In genomic region chr9:108052431-108053080, GRCh38 we compare ENCODE assay signal across 27 cellular contexts.
A peak's percentile ranks its signal among the peaks of the same experiment; 100 is the strongest.
DNase-seq lines count a peak whose midpoint lies in the region; ATAC-seq and TF ChIP-seq lines count a peak whose summit lies in the region.
"Had no signal": no experiment of that assay in that cellular context is flagged by ENCODE, and none has a peak within 500 bp of the region (broad histone marks: within the 10 kb centered on the region; RNA-seq: fewer than 3 reads in every experiment).

No MANE protein-coding gene starts in this region.

- DNase-seq in A172 (ENCODE audit: low spot score) (peak; percentile 36), H7 (peak; percentile 42), WTC11 (ENCODE audit: low spot score) (no peak), kidney tubule cell (ENCODE audit: low spot score) (peak; percentile 26), SKM-1 treated with dmso at 0.1 percent for 144 hours (lab: John Stamatoyannopoulos, UW; ENCODE audit: unreplicated experiment) (no peak), CD1c-positive myeloid dendritic cell (ENCODE audit: extremely low spot score) (no peak)
- no peak for DNase-seq in activated naive CD4-positive, alpha-beta T cell (lab: John Stamatoyannopoulos, UW)
- no peak for DNase-seq in stimulated activated effector memory CD8-positive, alpha-beta T cell treated with anti-CD3 and anti-CD28 coated beads, Interleukin-12 subunit alpha, Interleukin-12 subunit beta, amount 100 ng/mL, for 72 hours (ENCODE audit: low spot score in 2 of 2)
- DNase-seq: activated CD4-positive, alpha-beta T cell treated with anti-CD3 and anti-CD28 coated beads for 36 hours; activated naive CD4-positive, alpha-beta T cell treated with anti-CD3 and anti-CD28 coated beads, Interleukin-2, amount 10 ng/mL, durations not matched to agents 7 days and 5 days; activated T-cell treated with anti-CD3 and anti-CD28 coated beads, Interleukin-2, amount 50 U/mL, for 4 hours; cerebellar nuclear complex; kidney glomerular epithelial cell; NCI-H146; NCI-H446; NCI-H774; posterior cingulate gyrus; right cardiac atrium; SK-N-SH; stimulated activated CD4-positive, alpha-beta T cell treated with anti-CD3 and anti-CD28 coated beads, Interleukin-12 subunit alpha, Interleukin-12 subunit beta, amount 100 ng/mL, for 4 hours; stimulated activated CD4-positive, alpha-beta T cell treated with anti-CD3 and anti-CD28 coated beads, Interleukin-4, amount 100 ng/mL, for 24 hours; stimulated activated naive B cell treated with anti-CD40 and anti-IgM and Interleukin-4, amounts not matched to agents 10 μg/mL and 1 μg/mL and 100 μg/mL, for 72 hours; T-helper 2 cell had no signal

- H3K27ac Mint-ChIP-seq in WTC11 = no peak overlapping the region
- no peak overlapping the region for H3K27ac Mint-ChIP-seq in stimulated activated effector memory CD8-positive, alpha-beta T cell treated with anti-CD3 and anti-CD28 coated beads, Interleukin-12 subunit alpha, Interleukin-12 subunit beta, amount 100 ng/mL, for 72 hours
- H3K27ac Mint-ChIP-seq: activated CD4-positive, alpha-beta T cell treated with anti-CD3 and anti-CD28 coated beads for 36 hours; activated naive CD4-positive, alpha-beta T cell treated with anti-CD3 and anti-CD28 coated beads, Interleukin-2, amount 10 ng/mL, durations not matched to agents 7 days and 5 days; B cell; stimulated activated naive B cell treated with anti-CD40 and anti-IgM and Interleukin-4, amounts not matched to agents 10 μg/mL and 1 μg/mL and 100 μg/mL, for 72 hours had no signal

- peaks cover 21% of the 10 kb centered on the region for H3K27me3 Mint-ChIP-seq in WTC11 (ENCODE audit: low read depth)
- H3K27me3 Mint-ChIP-seq: activated naive CD4-positive, alpha-beta T cell treated with anti-CD3 and anti-CD28 coated beads, Interleukin-2, amount 10 ng/mL, durations not matched to agents 7 days and 5 days; brain had no signal

- H3K4me3 Mint-ChIP-seq in WTC11 = no peak overlapping the region
- H3K4me3 Mint-ChIP-seq in stimulated activated effector memory CD8-positive, alpha-beta T cell treated with anti-CD3 and anti-CD28 coated beads, Interleukin-12 subunit alpha, Interleukin-12 subunit beta, amount 100 ng/mL, for 72 hours = no peak overlapping the region
- H3K4me3 Mint-ChIP-seq: activated CD4-positive, alpha-beta T cell treated with anti-CD3 and anti-CD28 coated beads for 36 hours; activated naive CD4-positive, alpha-beta T cell treated with anti-CD3 and anti-CD28 coated beads, Interleukin-2, amount 10 ng/mL, durations not matched to agents 7 days and 5 days; activated T-cell treated with anti-CD3 and anti-CD28 coated beads, Interleukin-2, amount 50 U/mL, for 4 hours; B cell; neural crest cell; stimulated activated naive B cell treated with anti-CD40 and anti-IgM and Interleukin-4, amounts not matched to agents 10 μg/mL and 1 μg/mL and 100 μg/mL, for 72 hours had no signal

- TF ChIP-seq CTCF in WTC11 (IDR thresholded peaks at IDR 0.05) = no peak

- H3K4me3 ChIP-seq in H7 (ENCODE audit: insufficient read depth, low read depth, low read length) = no peak overlapping the region
- H3K4me3 ChIP-seq: lung had no signal

- no peaks in the 10 kb centered on the region for H3K36me3 ChIP-seq in H7 (replicated peaks; ENCODE audit: control insufficient read depth, insufficient read depth, low read length)

- H3K9me3 Mint-ChIP-seq in WTC11 = no peaks in the 10 kb centered on the region
- peaks cover 6% of the 10 kb centered on the region for H3K9me3 Mint-ChIP-seq in stimulated activated effector memory CD8-positive, alpha-beta T cell treated with anti-CD3 and anti-CD28 coated beads, Interleukin-12 subunit alpha, Interleukin-12 subunit beta, amount 100 ng/mL, for 72 hours
- H3K9me3 Mint-ChIP-seq: brain, neural crest cell had no signal

- peak; percentile 89 for ATAC-seq in WTC11
- ATAC-seq in stimulated activated effector memory CD8-positive, alpha-beta T cell treated with anti-CD3 and anti-CD28 coated beads, Interleukin-12 subunit alpha, Interleukin-12 subunit beta, amount 100 ng/mL, for 72 hours = no peak
- ATAC-seq: activated CD4-positive, alpha-beta T cell treated with anti-CD3 and anti-CD28 coated beads for 36 hours; activated T-cell treated with anti-CD3 and anti-CD28 coated beads, Interleukin-2, amount 50 U/mL, for 4 hours; stimulated activated naive B cell treated with anti-CD40 and anti-IgM and Interleukin-4, amounts not matched to agents 10 μg/mL and 1 μg/mL and 100 μg/mL, for 72 hours had no signal

- H3K36me3 Mint-ChIP-seq in WTC11 = no peaks in the 10 kb centered on the region
- no peaks in the 10 kb centered on the region for H3K36me3 Mint-ChIP-seq in stimulated activated effector memory CD8-positive, alpha-beta T cell treated with anti-CD3 and anti-CD28 coated beads, Interleukin-12 subunit alpha, Interleukin-12 subunit beta, amount 100 ng/mL, for 72 hours
- H3K36me3 Mint-ChIP-seq: activated naive CD4-positive, alpha-beta T cell treated with anti-CD3 and anti-CD28 coated beads, Interleukin-2, amount 10 ng/mL, durations not matched to agents 7 days and 5 days; brain had no signal

- CTCF ChIA-PET in WTC11 (lab: Charles Lee) = interaction anchor here (1.2 kb wide), 1 partner anchor 180 kb away, joined by 4 read pairs; no protein-coding TSS in a partner anchor

- POLR2A ChIA-PET in WTC11 (lab: Charles Lee) = no interaction called here

- H3K27me3 ChIP-seq in H7 (ENCODE audit: control insufficient read depth, insufficient read depth, low read length) = no peaks in the 10 kb centered on the region; the same call in 1 of the 2 replicates

- peaks cover 30% of the 10 kb centered on the region for H3K4me1 Mint-ChIP-seq in WTC11
- H3K4me1 Mint-ChIP-seq in stimulated activated effector memory CD8-positive, alpha-beta T cell treated with anti-CD3 and anti-CD28 coated beads, Interleukin-12 subunit alpha, Interleukin-12 subunit beta, amount 100 ng/mL, for 72 hours = no peaks in the 10 kb centered on the region
- H3K4me1 Mint-ChIP-seq: activated CD4-positive, alpha-beta T cell treated with anti-CD3 and anti-CD28 coated beads for 36 hours; activated naive CD4-positive, alpha-beta T cell treated with anti-CD3 and anti-CD28 coated beads, Interleukin-2, amount 10 ng/mL, durations not matched to agents 7 days and 5 days had no signal

TF ChIP-seq in WTC11, 78 proteins besides CTCF, POLR2A, EP300 and RAD21 (continues in another document):
- TF ChIP-seq ZNF425 (CRISPR knock-in tag; conservative IDR thresholded peaks at IDR 0.05) (no peak), HMGA2 (CRISPR knock-in tag; IDR thresholded peaks at IDR 0.05) (no peak), ZNF263 (CRISPR knock-in tag; IDR thresholded peaks at IDR 0.05; ENCODE audit: low read depth) (no peak), ZNF671 (CRISPR knock-in tag; IDR thresholded peaks at IDR 0.05) (no peak), GTF2I (CRISPR knock-in tag; conservative IDR thresholded peaks at IDR 0.05) (no peak), FOXK1 (CRISPR knock-in tag; IDR thresholded peaks at IDR 0.05) (no peak), ATF2 (CRISPR knock-in tag; IDR thresholded peaks at IDR 0.05; ENCODE audit: borderline replicate concordance, low read depth) (no peak), IRF2 (CRISPR knock-in tag; IDR thresholded peaks at IDR 0.05; ENCODE audit: borderline replicate concordance, low read depth) (no peak), CDX4 (CRISPR knock-in tag; IDR thresholded peaks at IDR 0.05; ENCODE audit: borderline replicate concordance) (no peak), ZMAT4 (CRISPR knock-in tag; IDR thresholded peaks at IDR 0.05) (no peak)

Comparison
In these comparisons a context has a peak if more than half of its experiments do, and no peak if none do; other contexts are left out.
1. DNase-seq: peak in A172 (single experiment), H7 (single experiment) and kidney tubule cell (single experiment); none in WTC11 (single experiment), SKM-1 treated with dmso at 0.1 percent for 144 hours (single experiment), activated naive CD4-positive, alpha-beta T cell (0 of 4), CD1c-positive myeloid dendritic cell (single experiment) and stimulated activated effector memory CD8-positive, alpha-beta T cell treated with anti-CD3 and anti-CD28 coated beads, Interleukin-12 subunit alpha, Interleukin-12 subunit beta, amount 100 ng/mL, for 72 hours (0 of 2).